Comparison of ENCODE assay signal across 17 cellular contexts in the genomic region with DNA sequence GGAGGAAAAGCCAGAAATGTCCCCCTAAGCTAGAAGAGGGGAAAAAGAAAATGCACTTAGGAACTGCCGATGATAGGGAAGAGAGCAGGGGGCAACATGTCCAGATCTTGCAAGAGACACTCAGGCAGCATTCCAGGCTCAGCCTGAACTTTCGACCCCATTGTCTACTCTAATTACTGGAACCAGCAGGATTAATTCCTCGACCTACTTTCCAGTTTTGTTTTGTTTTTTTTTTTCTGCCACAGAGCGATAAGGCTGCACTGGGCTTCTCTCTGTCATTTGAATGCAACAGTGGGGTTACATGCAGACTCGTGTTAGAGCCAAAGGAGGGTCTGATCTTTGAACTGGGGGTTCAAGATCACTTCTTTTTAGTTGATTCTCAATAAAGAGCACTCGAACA.
DNase-seq lines count a peak whose midpoint lies in the region; TF ChIP-seq lines count a peak whose summit lies in the region.
"Had no signal": no experiment of that assay in that cellular context is flagged by ENCODE, and none has a peak within 500 bp of the region (broad histone marks: within the 10 kb centered on the region; RNA-seq: fewer than 3 reads in every experiment).

No MANE protein-coding gene starts in this region.

- no peaks in the 10 kb centered on the region for H3K9me3 ChIP-seq in liver (ENCODE audit: control insufficient read depth in 4 of 4, low read length in 3 of 4)
- no peaks in the 10 kb centered on the region for H3K9me3 ChIP-seq in thyroid gland

- no peak overlapping the region for H3K27ac ChIP-seq in brain microvascular endothelial cell
- no peak overlapping the region for H3K27ac ChIP-seq in liver (ENCODE audit: low read depth in 1 of 2, low read length in 2 of 2)
- H3K27ac ChIP-seq in thyroid gland = no peak overlapping the region
- H3K27ac ChIP-seq: dorsolateral prefrontal cortex had no signal

- no peaks in the 10 kb centered on the region for H3K36me3 ChIP-seq in brain microvascular endothelial cell (replicated peaks)
- no peaks in the 10 kb centered on the region for H3K36me3 ChIP-seq in liver (ENCODE audit: control insufficient read depth in 4 of 4, insufficient read depth in 3 of 4, low read depth in 1 of 4, low read length in 3 of 4)
- H3K36me3 ChIP-seq in thyroid gland = no peaks in the 10 kb centered on the region

- in situ Hi-C loops in brain microvascular endothelial cell (cut with HindIII; ENCODE audit: low pct_ligation_motif_present, low sequenced_read_pairs) = no loop called here

- H3K9ac ChIP-seq in liver (ENCODE audit: low read depth in 1 of 2, low read length in 2 of 2) = no peak overlapping the region

- DNase-seq in NCI-H82 (lab: John Stamatoyannopoulos, UW) (peak; percentile 48), NCI-H82 treated with DMSO at 0.1 percent for 48 hours (lab: John Stamatoyannopoulos, UW; ENCODE audit: unreplicated experiment) (no peak), brain microvascular endothelial cell (peak; percentile 24), thyroid gland (peak; percentile 37 to 40), Kasumi-1 (lab: John Stamatoyannopoulos, UW) (no peak), NCI-H1048 (lab: John Stamatoyannopoulos, UW) (no peak), NCI-H748 (lab: John Stamatoyannopoulos, UW; ENCODE audit: unreplicated experiment) (no peak)
- DNase-seq: 8988T; activated CD4-positive, CD25-positive, alpha-beta regulatory T cell treated with anti-CD3 and anti-CD28 coated beads, Interleukin-2, amount 50 U/mL, for 72 hours; activated naive CD8-positive, alpha-beta T cell treated with anti-CD3 and anti-CD28 coated beads, Interleukin-2, amount 10 ng/mL, durations not matched to agents 7 days and 5 days; CD4-positive, alpha-beta memory T cell; MV-4-11; naive B cell; stimulated activated naive CD8-positive, alpha-beta T cell treated with anti-CD3 and anti-CD28 coated beads, Interleukin-15, amount 100 ng/mL, for 72 hours; T-cell had no signal

- TF ChIP-seq CTCF in brain microvascular endothelial cell (IDR thresholded peaks at IDR 0.05; ENCODE audit: low read depth, low read length, missing control alignments) (no peak), liver (IDR thresholded peaks at IDR 0.05; ENCODE audit: low read depth, low read length, missing input control) (no peak), thyroid gland (IDR thresholded peaks at IDR 0.05) (no peak)

- H3K4me3 ChIP-seq in brain microvascular endothelial cell (ENCODE audit: low read depth, low read length) (no peak overlapping the region), liver (ENCODE audit: low read depth in 1 of 3, low read length in 3 of 3) (no peak overlapping the region), thyroid gland (replicated peaks in 1 of 3) (no peak overlapping the region)
- H3K4me3 ChIP-seq: dorsolateral prefrontal cortex had no signal

- peak in 1 of 2 donors; percentile 13 for TF ChIP-seq RAD21 in liver (IDR thresholded peaks at IDR 0.05)

- intact Hi-C loops in thyroid gland (cut with DNase I) = no loop called here

- no peak for TF ChIP-seq POLR2A in thyroid gland (IDR thresholded peaks at IDR 0.05)

- WGBS in liver = 30% methylated on average over 6 of the region's 6 CpGs
- WGBS in thyroid gland, 2 donors = 20% methylated on average over 6 of the region's 6 CpGs

- H3K4me1 ChIP-seq in liver (ENCODE audit: control insufficient read depth in 4 of 4, insufficient read depth in 4 of 4, low read length in 3 of 4) = peaks cover 1 to 20% (median 16%) of the 10 kb centered on the region in 4 donors
- peaks cover 8 to 18% of the 10 kb centered on the region in 2 donors for H3K4me1 ChIP-seq in thyroid gland

- H3K27me3 ChIP-seq in brain microvascular endothelial cell (replicated peaks) = no peaks in the 10 kb centered on the region
- H3K27me3 ChIP-seq in liver (ENCODE audit: control insufficient read depth in 4 of 4, insufficient read depth in 4 of 4, low read length in 3 of 4) = no peaks in the 10 kb centered on the region
- H3K27me3 ChIP-seq in thyroid gland = no peaks in the 10 kb centered on the region

TF ChIP-seq in liver, 16 proteins besides CTCF, POLR2A, EP300 and RAD21:
- peak; percentile 26 for TF ChIP-seq NR2F2 (IDR thresholded peaks at IDR 0.05)
- peak in 1 of 2 donors; percentile 12 for TF ChIP-seq RXRA (IDR thresholded peaks at IDR 0.05)
- TF ChIP-seq SP1 (IDR thresholded peaks at IDR 0.05) = no peak

Comparison
In these comparisons a context has a peak if more than half of its experiments do, and no peak if none do; other contexts are left out.
1. DNase-seq: peak in NCI-H82 (single experiment), brain microvascular endothelial cell (single experiment) and thyroid gland (2 of 2); none in NCI-H82 treated with DMSO at 0.1 percent for 48 hours (single experiment), Kasumi-1 (0 of 2), NCI-H1048 (single experiment) and NCI-H748 (single experiment).